14 cellular contexts compared by ENCODE assay signal in the genomic region with DNA sequence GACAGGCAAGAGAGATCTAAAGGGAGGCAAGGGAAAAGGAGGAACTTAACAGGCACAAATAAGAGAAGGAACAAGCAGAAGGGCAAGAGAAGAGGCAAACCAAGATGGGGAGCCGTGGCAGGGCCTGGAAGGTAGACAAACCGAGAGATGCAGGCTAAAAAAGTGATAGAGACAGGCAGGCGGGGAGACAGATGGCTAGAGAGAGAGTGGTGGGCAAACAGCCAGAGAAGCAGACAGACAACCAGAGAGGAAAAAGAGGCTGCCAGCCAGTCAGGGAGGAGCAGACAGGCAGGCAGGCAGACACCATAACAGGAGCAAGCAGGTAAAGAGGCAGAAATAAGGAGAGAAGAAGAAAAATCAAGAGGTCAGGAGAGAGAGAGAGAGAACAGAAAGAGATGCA. TPM values are rescaled to one million over a fixed set of nuclear protein-coding genes. Genes with fewer than 3 reads are reported as not detected.
A peak's percentile ranks its signal among the peaks of the same experiment; 100 is the strongest.
DNase-seq lines count a peak whose midpoint lies in the region; ATAC-seq and TF ChIP-seq lines count a peak whose summit lies in the region.
"Had no signal": no experiment of that assay in that cellular context is flagged by ENCODE, and none has a peak within 500 bp of the region (broad histone marks: within the 10 kb centered on the region; RNA-seq: fewer than 3 reads in every experiment).

No MANE protein-coding gene starts in this region.

- peak overlapping the region; percentile 6 for H3K27ac ChIP-seq in muscle layer of duodenum (ENCODE audit: low read length)
- H3K27ac ChIP-seq in effector memory CD4-positive, alpha-beta T cell (ENCODE audit: insufficient read depth, low read length, poor library complexity, severe bottlenecking): no peak overlapping the region
- H3K27ac ChIP-seq: KMS-11, right lobe of liver had no signal

- no peak overlapping the region for H3K4me3 ChIP-seq in muscle layer of duodenum (ENCODE audit: low read depth in 1 of 2, low read length in 2 of 2)
- no peak overlapping the region for H3K4me3 ChIP-seq in effector memory CD4-positive, alpha-beta T cell (ENCODE audit: insufficient read depth, low read depth, low read length, poor library complexity, severe bottlenecking)
- H3K4me3 ChIP-seq: right lobe of liver had no signal

- no peak overlapping the region for H3K27ac Mint-ChIP-seq in glutamatergic neuron (ENCODE audit: unreplicated experiment)
- no peak overlapping the region for H3K27ac Mint-ChIP-seq in activated T-cell treated with anti-CD3 and anti-CD28 coated beads, Interleukin-2, amount 50 U/mL, for 72 hours
- H3K27ac Mint-ChIP-seq: activated T-helper 17 cell treated with anti-CD3 and anti-CD28 coated beads, Interleukin-2, amount 50 U/mL, for 72 hours had no signal

- ATAC-seq in SK-N-SH treated with all-trans-retinoic acid at 6 μM for 48 hours: peak; percentile 32
- no peak for ATAC-seq in activated T-cell treated with anti-CD3 and anti-CD28 coated beads, Interleukin-2, amount 50 U/mL, for 72 hours (replicated peaks in 1 of 2)
- ATAC-seq: activated T-helper 17 cell treated with anti-CD3 and anti-CD28 coated beads, Interleukin-2, amount 50 U/mL, for 72 hours; right lobe of liver had no signal

- H3K4me3 Mint-ChIP-seq in glutamatergic neuron (ENCODE audit: unreplicated experiment): no peak overlapping the region
- no peak overlapping the region for H3K4me3 Mint-ChIP-seq in activated T-cell treated with anti-CD3 and anti-CD28 coated beads, Interleukin-2, amount 50 U/mL, for 72 hours
- H3K4me3 Mint-ChIP-seq: activated T-helper 17 cell treated with anti-CD3 and anti-CD28 coated beads, Interleukin-2, amount 50 U/mL, for 72 hours had no signal

- H3K27me3 ChIP-seq in muscle layer of duodenum (ENCODE audit: low read depth, low read length): no peaks in the 10 kb centered on the region
- H3K27me3 ChIP-seq in effector memory CD4-positive, alpha-beta T cell (replicated peaks; ENCODE audit: control insufficient read depth, insufficient read depth, low read length, poor library complexity, severe bottlenecking): no peaks in the 10 kb centered on the region
- H3K27me3 ChIP-seq: right lobe of liver had no signal

- peaks cover 9 to 10% of the 10 kb centered on the region in 2 donors for H3K36me3 ChIP-seq in muscle layer of duodenum (ENCODE audit: control insufficient read depth in 1 of 2, insufficient read depth in 2 of 2, low read length in 2 of 2)
- H3K36me3 ChIP-seq in effector memory CD4-positive, alpha-beta T cell (ENCODE audit: control insufficient read depth, insufficient read depth, low read length): no peaks in the 10 kb centered on the region
- H3K36me3 ChIP-seq: right lobe of liver had no signal

- DNase-seq in D341Med (ENCODE audit: low spot score) (peak; percentile 48), NCI-H1105 treated with DMSO at 0.1 percent for 48 hours (lab: John Stamatoyannopoulos, UW) (peak; percentile 92), glutamatergic neuron (no peak)
- DNase-seq in activated T-cell treated with anti-CD3 and anti-CD28 coated beads, Interleukin-2, amount 50 U/mL, for 72 hours: no peak
- no peak for DNase-seq in effector CD8-positive, alpha-beta T cell (lab: John Stamatoyannopoulos, UW)
- no peak for DNase-seq in effector memory CD4-positive, alpha-beta T cell
- DNase-seq: Calu3, cortex of kidney, right lobe of liver had no signal

- peaks cover 23 to 34% of the 10 kb centered on the region in 2 donors for H3K4me1 ChIP-seq in muscle layer of duodenum (ENCODE audit: control insufficient read depth in 1 of 2, insufficient read depth in 2 of 2, low read length in 2 of 2)
- H3K4me1 ChIP-seq in effector memory CD4-positive, alpha-beta T cell (ENCODE audit: control insufficient read depth, insufficient read depth, low read length, poor library complexity, severe bottlenecking): peaks cover 3% of the 10 kb centered on the region

- H3K4me1 Mint-ChIP-seq in glutamatergic neuron (ENCODE audit: low read depth, unreplicated experiment): peaks cover 4% of the 10 kb centered on the region
- H3K4me1 Mint-ChIP-seq in activated T-cell treated with anti-CD3 and anti-CD28 coated beads, Interleukin-2, amount 50 U/mL, for 72 hours (ENCODE audit: low read depth): no peaks in the 10 kb centered on the region
- H3K4me1 Mint-ChIP-seq: activated T-helper 17 cell treated with anti-CD3 and anti-CD28 coated beads, Interleukin-2, amount 50 U/mL, for 72 hours had no signal

- H3K27me3 Mint-ChIP-seq in glutamatergic neuron (ENCODE audit: unreplicated experiment): peaks cover 3% of the 10 kb centered on the region
- H3K27me3 Mint-ChIP-seq in activated T-cell treated with anti-CD3 and anti-CD28 coated beads, Interleukin-2, amount 50 U/mL, for 72 hours (ENCODE audit: low read depth): no peaks in the 10 kb centered on the region
- H3K27me3 Mint-ChIP-seq: activated T-helper 17 cell treated with anti-CD3 and anti-CD28 coated beads, Interleukin-2, amount 50 U/mL, for 72 hours had no signal

- H3K9me3 Mint-ChIP-seq in glutamatergic neuron (ENCODE audit: unreplicated experiment): no peaks in the 10 kb centered on the region
- H3K9me3 Mint-ChIP-seq in activated T-cell treated with anti-CD3 and anti-CD28 coated beads, Interleukin-2, amount 50 U/mL, for 72 hours: no peaks in the 10 kb centered on the region
- H3K9me3 Mint-ChIP-seq: activated T-helper 17 cell treated with anti-CD3 and anti-CD28 coated beads, Interleukin-2, amount 50 U/mL, for 72 hours had no signal

- no peaks in the 10 kb centered on the region for H3K9me3 ChIP-seq in muscle layer of duodenum (ENCODE audit: control insufficient read depth in 1 of 2, low read length in 2 of 2)
- no peaks in the 10 kb centered on the region for H3K9me3 ChIP-seq in effector memory CD4-positive, alpha-beta T cell (ENCODE audit: control insufficient read depth, low read length)
- H3K9me3 ChIP-seq: right lobe of liver had no signal

- TF ChIP-seq CTCF in glutamatergic neuron (IDR thresholded peaks at IDR 0.05; ENCODE audit: partially characterized antibody, unreplicated experiment): no peak

- H3K36me3 Mint-ChIP-seq in glutamatergic neuron (ENCODE audit: unreplicated experiment): no peaks in the 10 kb centered on the region
- H3K36me3 Mint-ChIP-seq in activated T-cell treated with anti-CD3 and anti-CD28 coated beads, Interleukin-2, amount 50 U/mL, for 72 hours (ENCODE audit: insufficient read depth in 2 of 2): peaks cover 2 to 3% of the 10 kb centered on the region in 2 donors

TF ChIP-seq in SK-N-SH treated with all-trans-retinoic acid at 6 μM for 48 hours, 23 proteins besides CTCF, POLR2A, EP300 and RAD21:
- TF ChIP-seq CSRNP3 (CRISPR knock-in tag; IDR thresholded peaks at IDR 0.05) (no peak), ZNF565 (CRISPR knock-in tag; conservative IDR thresholded peaks at IDR 0.05; ENCODE audit: low read depth) (no peak), ARNTL (CRISPR knock-in tag; IDR thresholded peaks at IDR 0.05; ENCODE audit: borderline replicate concordance, low read depth) (no peak), ZNF8 (CRISPR knock-in tag; IDR thresholded peaks at IDR 0.05) (no peak), ESRRG (CRISPR knock-in tag; IDR thresholded peaks at IDR 0.05) (no peak), SNAI2 (CRISPR knock-in tag; IDR thresholded peaks at IDR 0.05) (no peak)

RNA-seq across cellular contexts. Expression of gene CHD3, which starts 6.9 kb away (rescaled TPM):
- total RNA-seq in glutamatergic neuron (ENCODE audit: unreplicated experiment): 129 TPM
- 100 to 1,000 TPM; 133 to 140 TPM for total RNA-seq in activated T-cell treated with anti-CD3 and anti-CD28 coated beads, Interleukin-2, amount 50 U/mL, for 72 hours

RNA-seq across cellular contexts. Expression of gene CYB5D1, which starts 23.9 kb away (rescaled TPM):
- total RNA-seq in glutamatergic neuron (ENCODE audit: unreplicated experiment): 9.2 TPM
- total RNA-seq in activated T-cell treated with anti-CD3 and anti-CD28 coated beads, Interleukin-2, amount 50 U/mL, for 72 hours: 10 to 100 TPM in 1 of 2 donors, 1 to 10 TPM in 1; 6.7 to 10.2 TPM

RNA-seq across cellular contexts. Expression of gene NAA38, which starts 24.3 kb away (rescaled TPM):
- total RNA-seq in glutamatergic neuron (ENCODE audit: unreplicated experiment): 49.7 TPM
- 10 to 100 TPM; 42.7 to 43.5 TPM for total RNA-seq in activated T-cell treated with anti-CD3 and anti-CD28 coated beads, Interleukin-2, amount 50 U/mL, for 72 hours

RNA-seq across cellular contexts. Expression of gene TMEM88, which starts 26.8 kb away (rescaled TPM):
- total RNA-seq in glutamatergic neuron (ENCODE audit: unreplicated experiment): 23.7 TPM
- 1 to 10 TPM; 5.2 to 5.3 TPM for total RNA-seq in activated T-cell treated with anti-CD3 and anti-CD28 coated beads, Interleukin-2, amount 50 U/mL, for 72 hours
- total RNA-seq: RPMI7951 had no signal

RNA-seq across cellular contexts. Expression of gene RNF227, which starts 34.4 kb away (rescaled TPM):
- total RNA-seq in glutamatergic neuron (ENCODE audit: unreplicated experiment): 0.49 TPM
- 1 to 10 TPM; 2.5 to 3.7 TPM for total RNA-seq in activated T-cell treated with anti-CD3 and anti-CD28 coated beads, Interleukin-2, amount 50 U/mL, for 72 hours

Comparison
In these comparisons a context has a peak if more than half of its experiments do, and no peak if none do; other contexts are left out.
1. DNase-seq: peak in D341Med (single experiment) and NCI-H1105 treated with DMSO at 0.1 percent for 48 hours (single experiment); none in glutamatergic neuron (single experiment), activated T-cell treated with anti-CD3 and anti-CD28 coated beads, Interleukin-2, amount 50 U/mL, for 72 hours (0 of 2), effector CD8-positive, alpha-beta T cell (single experiment) and effector memory CD4-positive, alpha-beta T cell (0 of 3).